ENCODE assay signal across 15 cellular contexts in genomic region chr17:56350592-56350991, GRCh38.
DNase-seq lines count a peak whose midpoint lies in the region; ATAC-seq, FAIRE-seq and TF ChIP-seq lines count a peak whose summit lies in the region.
"Had no signal": no experiment of that assay in that cellular context is flagged by ENCODE, and none has a peak within 500 bp of the region (broad histone marks: within the 10 kb centered on the region; RNA-seq: fewer than 3 reads in every experiment).

No MANE protein-coding gene starts in this region.

- no peak for TF ChIP-seq POLR2A in endothelial cell of umbilical vein (IDR thresholded peaks at IDR 0.05; ENCODE audit: low read depth, low read length)

- H3K27ac ChIP-seq in endothelial cell of umbilical vein (ENCODE audit: insufficient read depth, low read depth, low read length) = no peak overlapping the region

- CTCF ChIA-PET in endothelial cell of umbilical vein (lab: Charles Lee) = no interaction called here

- BruUV-seq in endothelial cell of umbilical vein (replicated peaks; lab: Mats Ljungman, UMichigan) = no TSS peak

- H3K4me3 ChIP-seq in endothelial cell of umbilical vein (replicated peaks in 1 of 3; ENCODE audit: insufficient read depth in 1 of 3, low read depth in 1 of 3, low read length in 3 of 3) = no peak overlapping the region
- H3K4me3 ChIP-seq: GM23338 had no signal

- no peaks in the 10 kb centered on the region for H3K79me2 ChIP-seq in endothelial cell of umbilical vein (ENCODE audit: control insufficient read depth, insufficient read depth, low read length)

- peak overlapping the region; percentile 39; the same call in 1 of the 2 replicates for H3K4me3 Mint-ChIP-seq in HFFc6
- H3K4me3 Mint-ChIP-seq: B cell; CD4-positive, alpha-beta T cell; GM23338 had no signal

- H3K4me1 Mint-ChIP-seq in HFFc6 (ENCODE audit: low read depth) = peaks cover 21% of the 10 kb centered on the region; the same call in 1 of the 2 replicates
- H3K4me1 Mint-ChIP-seq: B cell, GM23338 had no signal

- no peak for TF ChIP-seq CTCF in HFFc6 (IDR thresholded peaks at IDR 0.05)
- TF ChIP-seq CTCF in endothelial cell of umbilical vein (IDR thresholded peaks at IDR 0.05; ENCODE audit: extremely low read depth in 1 of 2, insufficient read depth in 1 of 2, low read depth in 1 of 2, low read length in 2 of 2) = no peak

- H3K9ac ChIP-seq in endothelial cell of umbilical vein (replicated peaks; ENCODE audit: extremely low read depth, insufficient read depth, low read length) = no peak overlapping the region

- no peaks in the 10 kb centered on the region for H3K36me3 ChIP-seq in endothelial cell of umbilical vein (ENCODE audit: control insufficient read depth in 2 of 2, extremely low read depth in 1 of 2, insufficient read depth in 2 of 2, low read length in 2 of 2)

- H3K4me2 ChIP-seq in endothelial cell of umbilical vein (ENCODE audit: insufficient read depth, low read length) = no peak overlapping the region
- H3K4me2 ChIP-seq: GM23338 had no signal

- H3K27me3 Mint-ChIP-seq in HFFc6 (ENCODE audit: insufficient read depth) = peaks cover 3% of the 10 kb centered on the region
- H3K27me3 Mint-ChIP-seq: B cell had no signal

- dilution Hi-C loops in endothelial cell of umbilical vein (cut with MboI; ENCODE audit: extremely low pct_ligation_motif_present, low sequenced_read_pairs) = no loop called here

- no peaks in the 10 kb centered on the region for H3K9me3 ChIP-seq in endothelial cell of umbilical vein (replicated peaks; ENCODE audit: control insufficient read depth, insufficient read depth, low read length)

- no peaks in the 10 kb centered on the region for H4K20me1 ChIP-seq in endothelial cell of umbilical vein (replicated peaks; ENCODE audit: control insufficient read depth, extremely low read depth, insufficient read depth, low read length)

- no peaks in the 10 kb centered on the region for H3K36me3 Mint-ChIP-seq in HFFc6 (ENCODE audit: low read depth)

- H3K4me1 ChIP-seq in endothelial cell of umbilical vein (ENCODE audit: control insufficient read depth, extremely low read depth, insufficient read depth, low read length) = no peaks in the 10 kb centered on the region

- FAIRE-seq in endothelial cell of umbilical vein (lab: Jason Lieb, UNC) = no peak
- FAIRE-seq: A204.1 had no signal

- H2AFZ ChIP-seq in endothelial cell of umbilical vein (ENCODE audit: low read depth, low read length) = no peak overlapping the region
- H2AFZ ChIP-seq: GM23338 had no signal

- no peak overlapping the region for H3K27ac Mint-ChIP-seq in HFFc6
- H3K27ac Mint-ChIP-seq: B cell; CD4-positive, alpha-beta T cell; GM23338 had no signal

- H3K9me3 Mint-ChIP-seq in HFFc6 = no peaks in the 10 kb centered on the region; the same call in 1 of the 2 replicates
- H3K9me3 Mint-ChIP-seq: CD4-positive, alpha-beta T cell had no signal

- intact Hi-C loops in endothelial cell of umbilical vein (cut with micrococcal nuclease) = no loop called here

- DNase-seq in HFFc6 = no peak
- peak; percentile 29 for DNase-seq in M059J (ENCODE audit: low read depth)
- DNase-seq in endothelial cell of umbilical vein (ENCODE audit: low read depth, low spot score) = peak; percentile 15
- DNase-seq in GF-D8 (lab: John Stamatoyannopoulos, UW) = no peak
- DNase-seq in islet precursor cell = no peak
- DNase-seq: C1 segment of cervical spinal cord; CD4-positive, alpha-beta T cell; DMS79; H7; KBM-7 had no signal

- POLR2A ChIA-PET in endothelial cell of umbilical vein (lab: Charles Lee) = no interaction called here

- no peak for ATAC-seq in HG03378 (IDR thresholded peaks at IDR 0.05; ENCODE audit: unreplicated experiment)
- ATAC-seq: GM23338 had no signal

- H3K27me3 ChIP-seq in endothelial cell of umbilical vein (ENCODE audit: control insufficient read depth in 2 of 2, insufficient read depth in 2 of 2, low read length in 2 of 2) = no peaks in the 10 kb centered on the region

- no peaks in the 10 kb centered on the region for H3K9me1 ChIP-seq in endothelial cell of umbilical vein (replicated peaks; ENCODE audit: control insufficient read depth, extremely low read depth, insufficient read depth, low read length)

TF ChIP-seq in PFSK-1, 5 proteins besides CTCF, POLR2A, EP300 and RAD21:
- 0 out of 2 replicates have a peak, but pooled peaks have one; percentile 50 for TF ChIP-seq TAF1 (IDR thresholded peaks at IDR 0.05; ENCODE audit: borderline replicate concordance, insufficient read depth, low read length)
- TF ChIP-seq FOXP2 (optimal IDR thresholded peaks at IDR 0.05; ENCODE audit: borderline replicate concordance, extremely low read depth, extremely low read length, insufficient read depth) = no peak
- TF ChIP-seq REST (IDR thresholded peaks at IDR 0.05; ENCODE audit: insufficient read depth in 1 of 2, low read depth in 2 of 2, low read length in 2 of 2) = no peak
- peak; percentile 48; the same call in 1 of the 2 replicates for TF ChIP-seq POLR2AphosphoS5 (IDR thresholded peaks at IDR 0.05; ENCODE audit: low read depth, low read length)
- no peak for TF ChIP-seq SIN3A (IDR thresholded peaks at IDR 0.05; ENCODE audit: borderline replicate concordance, insufficient read depth, low read length)

TF ChIP-seq in endothelial cell of umbilical vein, 7 proteins besides CTCF, POLR2A, EP300 and RAD21:
- no peak for TF ChIP-seq MAX (IDR thresholded peaks at IDR 0.05; ENCODE audit: insufficient read depth, insufficient read length)
- no peak for TF ChIP-seq FOS (IDR thresholded peaks at IDR 0.05; ENCODE audit: borderline replicate concordance, insufficient read depth, low read length)
- TF ChIP-seq MYC (IDR thresholded peaks at IDR 0.05; ENCODE audit: low read depth, low read length) = no peak

Comparison
In these comparisons a context has a peak if more than half of its experiments do, and no peak if none do; other contexts are left out.
1. DNase-seq: peak in M059J (single experiment) and endothelial cell of umbilical vein (single experiment); none in HFFc6 (single experiment), GF-D8 (single experiment) and islet precursor cell (single experiment).